17 cellular contexts compared by ENCODE assay signal in genomic region chr12:116490481-116490880, GRCh38.
A peak's percentile ranks its signal among the peaks of the same experiment; 100 is the strongest.
DNase-seq lines count a peak whose midpoint lies in the region; ATAC-seq and TF ChIP-seq lines count a peak whose summit lies in the region.
"Had no signal": no experiment of that assay in that cellular context is flagged by ENCODE, and none has a peak within 500 bp of the region (broad histone marks: within the 10 kb centered on the region; RNA-seq: fewer than 3 reads in every experiment).

No MANE protein-coding gene starts in this region.

- no peak overlapping the region for H3K27ac Mint-ChIP-seq in osteocyte (ENCODE audit: unreplicated experiment)

- TF ChIP-seq POLR2A in IMR-90 (IDR thresholded peaks at IDR 0.05; ENCODE audit: low read depth, low read length): no peak

- H3K36me3 ChIP-seq in IMR-90 (ENCODE audit: control insufficient read depth, insufficient read depth, low read length) (no peaks in the 10 kb centered on the region), mammary epithelial cell (ENCODE audit: insufficient read depth, low read length) (no peaks in the 10 kb centered on the region)

- intact Hi-C loops in IMR-90 (cut with micrococcal nuclease): no loop called here
- intact Hi-C loops in mammary epithelial cell (cut with micrococcal nuclease): no loop called here

- no peak overlapping the region for H3K4me3 Mint-ChIP-seq in osteocyte (ENCODE audit: unreplicated experiment)

- peaks cover 7% of the 10 kb centered on the region for H3K9me1 ChIP-seq in IMR-90 (ENCODE audit: insufficient read depth, low read length)

- DNase-seq in AG10803 (ENCODE audit: low read depth) (peak; percentile 45), IMR-90 (peak; percentile 65), mammary epithelial cell (peak; percentile 59), fibroblast of villous mesenchyme (ENCODE audit: low read depth) (peak; percentile 37), DMS 273 treated with DMSO at 0.1 percent for 48 hours (lab: John Stamatoyannopoulos, UW) (no peak), SKM-1 treated with dmso at 0.1 percent for 144 hours (lab: John Stamatoyannopoulos, UW; ENCODE audit: unreplicated experiment) (no peak), epidermal melanocyte (ENCODE audit: insufficient read length, low spot score) (no peak), osteocyte (ENCODE audit: extremely low spot score, unreplicated experiment) (no peak)
- DNase-seq: AML-193, GF-D8, GOT3, KBM-7, NCI-H1417 treated with DMSO at 0.1 percent for 48 hours, NCI-H2029, NCI-H510A treated with DMSO at 0.1 percent for 48 hours, SHP77 had no signal

- dilution Hi-C loops in IMR-90 (cut with HindIII; ENCODE audit: low sequenced_read_pairs, unreplicated experiment) (no loop called here), mammary epithelial cell (cut with HindIII; ENCODE audit: low sequenced_read_pairs) (no loop called here)

- H3K79me2 ChIP-seq in mammary epithelial cell (ENCODE audit: insufficient read depth, low read length): no peaks in the 10 kb centered on the region

- no peak overlapping the region; the same call in 2 of the 3 replicates for H2BK15ac ChIP-seq in IMR-90 (ENCODE audit: low read depth, low read length)

- H2BK120ac ChIP-seq in IMR-90 (ENCODE audit: low read depth, low read length): no peak overlapping the region

- peaks cover 8% of the 10 kb centered on the region for H3K9me3 ChIP-seq in IMR-90 (ENCODE audit: control insufficient read depth, insufficient read depth, low read length)
- H3K9me3 ChIP-seq in mammary epithelial cell (replicated peaks; ENCODE audit: insufficient read depth, low read length): no peaks in the 10 kb centered on the region

- BruUV-seq in IMR-90 (replicated peaks; lab: Mats Ljungman, UMichigan): no TSS peak
- no TSS peak for BruUV-seq in mammary epithelial cell (replicated peaks; lab: Mats Ljungman, UMichigan)

- 0 out of 4 replicates have a peak, but pooled peaks cover 0 to 5% of the 10 kb centered on the region in 2 experiments for H3K79me1 ChIP-seq in IMR-90 (ENCODE audit: low read depth in 1 of 2, low read length in 2 of 2)

- TF ChIP-seq CTCF in AG10803 (conservative IDR thresholded peaks at IDR 0.05; ENCODE audit: low read length): no peak
- no peak for TF ChIP-seq CTCF in IMR-90 (conservative IDR thresholded peaks at IDR 0.05; ENCODE audit: low read depth, low read length)
- TF ChIP-seq CTCF in mammary epithelial cell (conservative IDR thresholded peaks at IDR 0.05 in 1 of 2, IDR thresholded peaks at IDR 0.05 in 1 of 2; ENCODE audit: extremely low read depth in 1 of 2, insufficient read depth in 1 of 2, low read depth in 1 of 2, low read length in 2 of 2): no peak
- TF ChIP-seq CTCF in fibroblast of villous mesenchyme (IDR thresholded peaks at IDR 0.05; ENCODE audit: insufficient read depth, low read depth, low read length): no peak
- TF ChIP-seq CTCF in osteocyte (IDR thresholded peaks at IDR 0.05): no peak

- no peak overlapping the region for H4K5ac ChIP-seq in IMR-90 (ENCODE audit: low read depth, low read length)

- no peak overlapping the region for H2BK5ac ChIP-seq in IMR-90 (ENCODE audit: low read depth, low read length, poor library complexity, severe bottlenecking)

- H3K4me3 ChIP-seq in AG10803 (ENCODE audit: low read length) (no peak overlapping the region), IMR-90 (ENCODE audit: insufficient read depth, low read depth, low read length) (no peak overlapping the region), mammary epithelial cell (replicated peaks in 1 of 3; ENCODE audit: insufficient read depth in 1 of 3, low read depth in 2 of 3, low read length in 3 of 3) (no peak overlapping the region), fibroblast of villous mesenchyme (ENCODE audit: low read depth, low read length) (no peak overlapping the region)
- H3K4me3 ChIP-seq: A549 had no signal

- in situ Hi-C loops in IMR-90 (cut with MboI; ENCODE audit: low sequenced_read_pairs) (no loop called here), mammary epithelial cell (cut with MboI; ENCODE audit: low sequenced_read_pairs in 2 of 2) (no loop called here)

- H3K14ac ChIP-seq in IMR-90 (replicated peaks; ENCODE audit: low read depth, low read length): no peak overlapping the region

- H3K4me2 ChIP-seq in IMR-90 (ENCODE audit: low read depth, low read length) (no peak overlapping the region), mammary epithelial cell (ENCODE audit: insufficient read depth, low read depth, low read length) (no peak overlapping the region)
- H3K4me2 ChIP-seq: A549 had no signal

- no peak overlapping the region for H3K27ac ChIP-seq in IMR-90 (ENCODE audit: insufficient read depth, low read length)
- H3K27ac ChIP-seq in mammary epithelial cell (ENCODE audit: insufficient read depth, low read depth, low read length): no peak overlapping the region

- H2AK5ac ChIP-seq in IMR-90 (ENCODE audit: low read depth, low read length): 0 out of 2 replicates have a peak overlapping the region, but pooled peaks have one; percentile 54

- no peak overlapping the region for H4K8ac ChIP-seq in IMR-90 (ENCODE audit: low read depth in 2 of 2, low read length in 2 of 2)

- H3K56ac ChIP-seq in IMR-90 (ENCODE audit: extremely low read depth, insufficient read depth, low read length): no peak overlapping the region

- no peak overlapping the region for H4K91ac ChIP-seq in IMR-90 (ENCODE audit: insufficient read depth, low read depth, low read length)

- H3K4me1 ChIP-seq in IMR-90 (ENCODE audit: control insufficient read depth, insufficient read depth, low read length) (no peaks in the 10 kb centered on the region), mammary epithelial cell (ENCODE audit: insufficient read depth, low read length) (peaks cover 16% of the 10 kb centered on the region)

- H2AFZ ChIP-seq in IMR-90 (replicated peaks; ENCODE audit: low read length, poor library complexity): no peak overlapping the region
- no peak overlapping the region for H2AFZ ChIP-seq in mammary epithelial cell (ENCODE audit: low read depth, low read length)

- TF ChIP-seq RAD21 in IMR-90 (IDR thresholded peaks at IDR 0.05; ENCODE audit: low read length): no peak

- no CpG with 5 or more reads among the region's 2 CpGs for WGBS in IMR-90 (ENCODE audit: extremely low coverage in 2 of 2, insufficient read length in 1 of 2), 2 experiments
- WGBS in mammary epithelial cell (ENCODE audit: low coverage, missing lambda C conversion rate): 80% methylated on average over 2 of the region's 2 CpGs

- H2AK9ac ChIP-seq in IMR-90 (replicated peaks; ENCODE audit: low read depth, low read length, poor library complexity): no peak overlapping the region

- no peaks in the 10 kb centered on the region for H3K36me3 Mint-ChIP-seq in osteocyte (ENCODE audit: unreplicated experiment)

- no peaks in the 10 kb centered on the region for H3K27me3 Mint-ChIP-seq in osteocyte (ENCODE audit: unreplicated experiment)

- POLR2A ChIA-PET in IMR-90 (lab: Charles Lee; ENCODE audit: unreplicated experiment): no interaction called here

- no peak overlapping the region for H2BK20ac ChIP-seq in IMR-90 (ENCODE audit: low read depth, low read length)

- H4K20me1 ChIP-seq in IMR-90 (ENCODE audit: insufficient read depth, low read length) (no peaks in the 10 kb centered on the region), mammary epithelial cell (ENCODE audit: insufficient read depth, low read length) (no peaks in the 10 kb centered on the region)

- CTCF ChIA-PET in IMR-90 (lab: Yijun Ruan, JAX) (no interaction called here), mammary epithelial cell (lab: Charles Lee; ENCODE audit: low non-redundant PET) (no interaction called here)

- H3K23ac ChIP-seq in IMR-90 (ENCODE audit: low read depth, low read length): no peak overlapping the region

- no peak overlapping the region for H3K4ac ChIP-seq in IMR-90 (ENCODE audit: low read depth, low read length)

- no peak overlapping the region for H3K9ac ChIP-seq in IMR-90 (ENCODE audit: low read depth, low read length)
- no peak overlapping the region for H3K9ac ChIP-seq in mammary epithelial cell (ENCODE audit: insufficient read depth, low read length)

- peaks cover 11% of the 10 kb centered on the region for H3K4me1 Mint-ChIP-seq in osteocyte (ENCODE audit: unreplicated experiment)

- H3K18ac ChIP-seq in IMR-90 (ENCODE audit: low read depth, low read length): no peak overlapping the region

- H3K9me3 Mint-ChIP-seq in osteocyte (ENCODE audit: unreplicated experiment): peaks cover 6% of the 10 kb centered on the region

- no peaks in the 10 kb centered on the region for H3K27me3 ChIP-seq in IMR-90 (ENCODE audit: control insufficient read depth, insufficient read depth, low read length)
- no peaks in the 10 kb centered on the region for H3K27me3 ChIP-seq in mammary epithelial cell (ENCODE audit: insufficient read depth, low read length)

- peak; percentile 35 for ATAC-seq in IMR-90 (ENCODE audit: low read depth)
- ATAC-seq: A549 had no signal

TF ChIP-seq in IMR-90, 13 proteins besides CTCF, POLR2A, EP300 and RAD21:
- TF ChIP-seq MAZ (IDR thresholded peaks at IDR 0.05; ENCODE audit: borderline replicate concordance, low read depth, low read length): no peak
- TF ChIP-seq CEBPB (IDR thresholded peaks at IDR 0.05; ENCODE audit: low read depth, low read length): peak; percentile 95
- TF ChIP-seq RCOR1 (IDR thresholded peaks at IDR 0.05; ENCODE audit: insufficient replicate concordance, low read length): no peak

Comparison
In these comparisons a context has a peak if more than half of its experiments do, and no peak if none do; other contexts are left out.
1. DNase-seq: peak in AG10803 (single experiment), IMR-90 (single experiment), mammary epithelial cell (single experiment) and fibroblast of villous mesenchyme (single experiment); none in DMS 273 treated with DMSO at 0.1 percent for 48 hours (single experiment), SKM-1 treated with dmso at 0.1 percent for 144 hours (single experiment), epidermal melanocyte (single experiment) and osteocyte (single experiment).